Comparison of ENCODE assay signal across 17 cellular contexts in genomic region chr14:30580616-30581282, GRCh38. TPM values are rescaled to one million over a fixed set of nuclear protein-coding genes. Genes with fewer than 3 reads are reported as not detected.
DNase-seq lines count a peak whose midpoint lies in the region; ATAC-seq and TF ChIP-seq lines count a peak whose summit lies in the region.
"Had no signal": no experiment of that assay in that cellular context is flagged by ENCODE, and none has a peak within 500 bp of the region (broad histone marks: within the 10 kb centered on the region; RNA-seq: fewer than 3 reads in every experiment).

No MANE protein-coding gene starts in this region.

- no peak overlapping the region for H3K4me3 ChIP-seq in fibroblast of villous mesenchyme (ENCODE audit: low read depth, low read length)
- H3K4me3 ChIP-seq in gastrocnemius medialis: no peak overlapping the region

- no peaks in the 10 kb centered on the region for H3K36me3 ChIP-seq in gastrocnemius medialis

- DNase-seq in GM03348 (ENCODE audit: low spot score) (peak; percentile 5), astrocyte of the hippocampus (ENCODE audit: low read depth, low spot score) (peak; percentile 27), fibroblast of villous mesenchyme (ENCODE audit: low read depth) (peak; percentile 43), midbrain (lab: John Stamatoyannopoulos, UW) (no peak), gastrocnemius medialis (no peak), GDM1 (lab: John Stamatoyannopoulos, UW) (no peak), GM10266 (ENCODE audit: extremely low spot score) (no peak)
- DNase-seq: DMS79 treated with DMSO at 0.1 percent for 48 hours; GF-D8; KG1; NCI-H1417; NCI-H187; NCI-H2107; NCI-H510A; NCI-H748 treated with DMSO at 0.1 percent for 48 hours; NK-92 treated with Interleukin-12 subunit alpha and Interleukin-12 subunit beta, amount 100 ng/mL, for 24 hours; Right ventricle myocardium superior had no signal

- TF ChIP-seq CTCF in fibroblast of villous mesenchyme (IDR thresholded peaks at IDR 0.05; ENCODE audit: insufficient read depth, low read depth, low read length) (no peak), gastrocnemius medialis (IDR thresholded peaks at IDR 0.05 in 4 of 5, conservative IDR thresholded peaks at IDR 0.05 in 1 of 5) (no peak), GM10266 (IDR thresholded peaks at IDR 0.05; ENCODE audit: control insufficient read depth, insufficient read depth, low read depth, missing control alignments) (no peak)

- no peaks in the 10 kb centered on the region for H3K4me1 ChIP-seq in gastrocnemius medialis

- no peak for ATAC-seq in gastrocnemius medialis

- intact Hi-C loops in gastrocnemius medialis (cut with DNase I; ENCODE audit: low total_unique reads): loop anchor here (2.0 kb wide), 1 partner anchor 14 kb away; no protein-coding TSS in a partner anchor

- TF ChIP-seq POLR2A in gastrocnemius medialis (IDR thresholded peaks at IDR 0.05): no peak

- in situ Hi-C loops in gastrocnemius medialis (cut with MboI; ENCODE audit: low sequenced_read_pairs in 4 of 4): no loop called here

- no peak overlapping the region for H3K27ac ChIP-seq in gastrocnemius medialis

- H3K9me3 ChIP-seq in gastrocnemius medialis: no peaks in the 10 kb centered on the region

- no peaks in the 10 kb centered on the region for H3K27me3 ChIP-seq in gastrocnemius medialis

RNA-seq across cellular contexts. Expression of gene G2E3, which starts 21.8 kb away (rescaled TPM):
- total RNA-seq in fibroblast of villous mesenchyme (13.9 and 38.4 TPM in 2 replicates), gastrocnemius medialis (1 to 10 TPM; 3.3 to 5.4 (median 4.4) TPM)

RNA-seq across cellular contexts. Expression of gene SCFD1, which starts 41.4 kb away (rescaled TPM):
- total RNA-seq in fibroblast of villous mesenchyme: 149 and 203 TPM in 2 replicates
- total RNA-seq in gastrocnemius medialis: 10 to 100 TPM; 21.5 to 30.7 (median 28.2) TPM

Comparison
In these comparisons a context has a peak if more than half of its experiments do, and no peak if none do; other contexts are left out.
1. DNase-seq: peak in GM03348 (single experiment), astrocyte of the hippocampus (single experiment) and fibroblast of villous mesenchyme (single experiment); none in midbrain (single experiment), gastrocnemius medialis (0 of 2), GDM1 (single experiment) and GM10266 (single experiment).